ENCODE assay signal across 27 cellular contexts in genomic region chr17:31587462-31587861, GRCh38.
DNase-seq lines count a peak whose midpoint lies in the region; ATAC-seq, FAIRE-seq and TF ChIP-seq lines count a peak whose summit lies in the region.
"Had no signal": no experiment of that assay in that cellular context is flagged by ENCODE, and none has a peak within 500 bp of the region (broad histone marks: within the 10 kb centered on the region; RNA-seq: fewer than 3 reads in every experiment).

No MANE protein-coding gene starts in this region.

- no peak for FAIRE-seq in pancreas (lab: Jason Lieb, UNC)
- FAIRE-seq: GM12891, islet of Langerhans, TTC549 had no signal

- ATAC-seq in pancreas, result no peak
- ATAC-seq: activated CD4-positive, CD25-positive, alpha-beta regulatory T cell treated with anti-CD3 and anti-CD28 coated beads, Interleukin-2, amount 50 U/mL, for 24 hours; lower lobe of right lung; mucosa of descending colon had no signal

- H3K4me2 ChIP-seq in skeletal muscle satellite cell (ENCODE audit: low read length), result no peak overlapping the region
- H3K4me2 ChIP-seq: PC-9 had no signal

- H3K4me3 ChIP-seq in skeletal muscle satellite cell (ENCODE audit: low read length) (no peak overlapping the region), pancreas (no peak overlapping the region)
- H3K4me3 ChIP-seq: dorsolateral prefrontal cortex, lower lobe of right lung, mucosa of descending colon, PC-9, prostate gland, SJCRH30, tibial nerve had no signal

- H3K27ac ChIP-seq in pancreas, result no peak overlapping the region
- H3K27ac ChIP-seq: dorsolateral prefrontal cortex, lower lobe of right lung, PC-9, prostate gland, SJCRH30, tibial nerve had no signal

- peak overlapping the region; percentile 47 for H3K9ac ChIP-seq in skeletal muscle satellite cell (ENCODE audit: low read depth, low read length)

- WGBS in pancreas, 2 donors, result 81 to 83% methylated on average over 4 of the region's 4 CpGs

- intact Hi-C loops in pancreas (cut with DNase I), result no loop called here

- TF ChIP-seq CTCF in pancreas (IDR thresholded peaks at IDR 0.05), result no peak

- DNase-seq in DMS153 (lab: John Stamatoyannopoulos, UW), result peak; percentile 24
- no peak for DNase-seq in DMS153 treated with DMSO at 0.1 percent for 48 hours (lab: John Stamatoyannopoulos, UW; ENCODE audit: unreplicated experiment)
- DNase-seq in NCI-H2029 (lab: John Stamatoyannopoulos, UW), result peak; percentile 78
- peak; percentile 13 for DNase-seq in SHP77 treated with DMSO at 0.1 percent for 48 hours (lab: John Stamatoyannopoulos, UW)
- no peak for DNase-seq in NAMALWA (ENCODE audit: low spot score)
- DNase-seq in pancreas, result no peak
- no peak for DNase-seq in SW 1271 (lab: John Stamatoyannopoulos, UW)
- DNase-seq: 8988T; activated CD4-positive, alpha-beta memory T cell treated with anti-CD3 and anti-CD28 coated beads, Interleukin-2, amount 10 ng/mL, durations not matched to agents 7 days and 5 days; activated naive CD8-positive, alpha-beta T cell treated with anti-CD3 and anti-CD28 coated beads, Interleukin-2, amount 10 ng/mL, durations not matched to agents 7 days and 5 days; CD8-positive, alpha-beta memory T cell; dorsolateral prefrontal cortex; lower lobe of right lung; mucosa of descending colon; NCI-H187; NCI-H226; PC-9; SJCRH30; stimulated activated CD4-positive, alpha-beta T cell treated with anti-CD3 and anti-CD28 coated beads, Interleukin-4, amount 100 ng/mL, for 24 hours; stimulated activated naive CD4-positive, alpha-beta T cell treated with Interleukin-2 at 50 U/mL for 16 hours had no signal

- H3K27me3 ChIP-seq in skeletal muscle satellite cell (ENCODE audit: control insufficient read depth, insufficient read depth, low read length), result no peaks in the 10 kb centered on the region
- H3K27me3 ChIP-seq in pancreas, result no peaks in the 10 kb centered on the region
- H3K27me3 ChIP-seq: dorsolateral prefrontal cortex, tibial nerve had no signal

- peaks cover 24% of the 10 kb centered on the region for H3K36me3 ChIP-seq in skeletal muscle satellite cell (ENCODE audit: insufficient read depth, low read length)
- no peaks in the 10 kb centered on the region for H3K36me3 ChIP-seq in pancreas
- H3K36me3 ChIP-seq: lower lobe of right lung, prostate gland, SJCRH30 had no signal

- H3K9me3 ChIP-seq in skeletal muscle satellite cell (replicated peaks; ENCODE audit: low read length) (no peaks in the 10 kb centered on the region), pancreas (no peaks in the 10 kb centered on the region)
- H3K9me3 ChIP-seq: lower lobe of right lung, mucosa of descending colon, prostate gland, tibial nerve had no signal

- H3K4me1 ChIP-seq in skeletal muscle satellite cell (ENCODE audit: control insufficient read depth, insufficient read depth, low read length), result peaks cover 32% of the 10 kb centered on the region
- no peaks in the 10 kb centered on the region for H3K4me1 ChIP-seq in pancreas
- H3K4me1 ChIP-seq: prostate gland, SJCRH30 had no signal

Comparison
In these comparisons a context has a peak if more than half of its experiments do, and no peak if none do; other contexts are left out.
1. DNase-seq: peak in DMS153 (single experiment), NCI-H2029 (single experiment) and SHP77 treated with DMSO at 0.1 percent for 48 hours (single experiment); none in DMS153 treated with DMSO at 0.1 percent for 48 hours (single experiment), NAMALWA (single experiment), pancreas (0 of 6) and SW 1271 (0 of 2).